Comparison of ENCODE assay signal across 8 cellular contexts in the genomic region with DNA sequence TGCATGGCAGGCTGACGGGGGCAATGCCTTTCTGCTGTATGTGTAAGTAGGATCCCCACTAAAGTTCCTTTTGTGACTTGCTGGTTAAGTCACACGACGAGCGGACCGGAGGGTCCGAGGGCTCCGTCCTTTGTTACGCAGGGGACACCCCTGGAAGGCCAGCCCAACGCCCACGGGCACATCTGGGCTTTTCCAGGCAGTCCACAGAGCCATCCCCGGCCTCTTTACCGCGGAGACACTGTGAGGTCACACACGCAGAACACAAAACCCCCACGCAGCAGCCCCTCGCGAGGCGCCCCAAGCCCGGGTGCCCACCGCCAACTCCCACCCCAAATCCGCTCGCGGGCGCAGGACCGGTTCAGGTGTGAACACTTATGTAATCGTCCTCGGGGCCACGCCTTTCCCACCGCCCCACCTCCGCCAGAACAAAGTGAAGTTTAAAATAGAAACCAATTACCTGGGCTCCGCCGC. TPM values are rescaled to one million over a fixed set of nuclear protein-coding genes. Genes with fewer than 3 reads are reported as not detected.
DNase-seq lines count a peak whose midpoint lies in the region; ATAC-seq, FAIRE-seq and TF ChIP-seq lines count a peak whose summit lies in the region.

No MANE protein-coding gene starts in this region.

- H3K4me3 ChIP-seq in RWPE2 (ENCODE audit: severe bottlenecking), result peak overlapping the region; percentile 65

- ATAC-seq in RWPE2 (ENCODE audit: low read depth), result no peak
- ATAC-seq in stimulated activated memory B cell treated with anti-CD40 and anti-IgM and Interleukin-4, amounts not matched to agents 10 μg/mL and 1 μg/mL and 100 μg/mL, for 72 hours, result peak; percentile 2
- ATAC-seq in HG02798 (IDR thresholded peaks at IDR 0.05; ENCODE audit: poor library complexity, unreplicated experiment), result no peak

- H3K4me1 ChIP-seq in RWPE2 (ENCODE audit: insufficient read depth, poor library complexity, severe bottlenecking), result peaks cover 18% of the 10 kb centered on the region

- H3K36me3 ChIP-seq in RWPE2 (ENCODE audit: low read depth), result no peaks in the 10 kb centered on the region

- FAIRE-seq in frontal cortex (lab: Jason Lieb, UNC), result no peak

- H3K27me3 ChIP-seq in RWPE2 (ENCODE audit: insufficient read depth, poor library complexity, severe bottlenecking), result no peaks in the 10 kb centered on the region

- peak overlapping the region; percentile 20 for H3K27ac Mint-ChIP-seq in stimulated activated memory B cell treated with anti-CD40 and anti-IgM and Interleukin-4, amounts not matched to agents 10 μg/mL and 1 μg/mL and 100 μg/mL, for 72 hours

- H3K9me3 Mint-ChIP-seq in stimulated activated memory B cell treated with anti-CD40 and anti-IgM and Interleukin-4, amounts not matched to agents 10 μg/mL and 1 μg/mL and 100 μg/mL, for 72 hours, result no peaks in the 10 kb centered on the region

- TF ChIP-seq CTCF in RWPE2 (IDR thresholded peaks at IDR 0.05; ENCODE audit: poor library complexity, severe bottlenecking), result no peak

- peaks cover 6% of the 10 kb centered on the region for H3K36me3 Mint-ChIP-seq in stimulated activated memory B cell treated with anti-CD40 and anti-IgM and Interleukin-4, amounts not matched to agents 10 μg/mL and 1 μg/mL and 100 μg/mL, for 72 hours

- peak overlapping the region; percentile 79 for H3K4me3 Mint-ChIP-seq in stimulated activated memory B cell treated with anti-CD40 and anti-IgM and Interleukin-4, amounts not matched to agents 10 μg/mL and 1 μg/mL and 100 μg/mL, for 72 hours

- no peaks in the 10 kb centered on the region for H3K9me3 ChIP-seq in RWPE2 (ENCODE audit: severe bottlenecking)

- H3K27me3 Mint-ChIP-seq in stimulated activated memory B cell treated with anti-CD40 and anti-IgM and Interleukin-4, amounts not matched to agents 10 μg/mL and 1 μg/mL and 100 μg/mL, for 72 hours, result peaks cover 35% of the 10 kb centered on the region

- DNase-seq in activated CD8-positive, alpha-beta memory T cell treated with anti-CD3 and anti-CD28 coated beads for 24 hours, result peak; percentile 74
- DNase-seq in activated CD8-positive, alpha-beta memory T cell treated with anti-CD3 and anti-CD28 coated beads, Interleukin-2, amount 50 U/mL, for 48 hours, result no peak
- DNase-seq in RWPE2 (ENCODE audit: low spot score) (no peak), T47D (ENCODE audit: low read depth in 1 of 2, low spot score in 1 of 2) (peak; percentile 64 to 69), kidney tubule cell (ENCODE audit: low spot score) (peak; percentile 44), frontal cortex (ENCODE audit: low spot score in 2 of 2) (no peak)

- H3K27ac ChIP-seq in RWPE2 (ENCODE audit: poor library complexity, severe bottlenecking), result peak overlapping the region; percentile 67

- H3K4me1 Mint-ChIP-seq in stimulated activated memory B cell treated with anti-CD40 and anti-IgM and Interleukin-4, amounts not matched to agents 10 μg/mL and 1 μg/mL and 100 μg/mL, for 72 hours, result peaks cover 34% of the 10 kb centered on the region

- in situ Hi-C loops in T47D (cut with HindIII; ENCODE audit: low pct_unique_long_range_greater_than_20kb, low sequenced_read_pairs), result no loop called here

RNA-seq across cellular contexts. Expression of a gene that starts 4.3 kb away (rescaled TPM):
- total RNA-seq in frontal cortex, result 14.3 TPM

Comparison
In these comparisons a context has a peak if more than half of its experiments do, and no peak if none do; other contexts are left out.
1. DNase-seq: peak in activated CD8-positive, alpha-beta memory T cell treated with anti-CD3 and anti-CD28 coated beads for 24 hours (single experiment), T47D (2 of 2) and kidney tubule cell (single experiment); none in activated CD8-positive, alpha-beta memory T cell treated with anti-CD3 and anti-CD28 coated beads, Interleukin-2, amount 50 U/mL, for 48 hours (single experiment), RWPE2 (single experiment) and frontal cortex (0 of 2).